10 cellular contexts compared by ENCODE assay signal in genomic region chr12:122090759-122091535, GRCh38. TPM values are rescaled to one million over a fixed set of nuclear protein-coding genes. Genes with fewer than 3 reads are reported as not detected.
A peak's percentile ranks its signal among the peaks of the same experiment; 100 is the strongest.
DNase-seq lines count a peak whose midpoint lies in the region; ATAC-seq and TF ChIP-seq lines count a peak whose summit lies in the region.
"Had no signal": no experiment of that assay in that cellular context is flagged by ENCODE, and none has a peak within 500 bp of the region (broad histone marks: within the 10 kb centered on the region; RNA-seq: fewer than 3 reads in every experiment).

No MANE protein-coding gene starts in this region.

- TF ChIP-seq CTCF in spleen (IDR thresholded peaks at IDR 0.05 in 8 of 11, conservative IDR thresholded peaks at IDR 0.05 in 3 of 11) = no peak

- no peaks in the 10 kb centered on the region for H3K27me3 Mint-ChIP-seq in activated T-helper 1 cell treated with anti-CD3 and anti-CD28 coated beads, Interleukin-12 subunit alpha, Interleukin-12 subunit beta, Interleukin-2, Interleukin-4 antibody, amounts not matched to agents 30 ng/mL and 10 ng/mL and 1 ng/mL, durations not matched to agents 14 hours and 24 hours and 36 hours (ENCODE audit: insufficient read depth)

- DNase-seq in EL = peak; percentile 76
- no peak for DNase-seq in activated T-helper 1 cell treated with anti-CD3 and anti-CD28 coated beads, Interleukin-12 subunit alpha, Interleukin-12 subunit beta, Interleukin-2, Interleukin-4 antibody, amounts not matched to agents 30 ng/mL and 10 ng/mL and 1 ng/mL, durations not matched to agents 14 hours and 24 hours and 36 hours (ENCODE audit: low spot score)
- DNase-seq in right cardiac atrium = peak in 1 of 3 donors; percentile 71
- no peak for DNase-seq in spleen
- no peak for DNase-seq in NCI-H1417 (lab: John Stamatoyannopoulos, UW)
- DNase-seq in DMS 273 (lab: John Stamatoyannopoulos, UW; ENCODE audit: unreplicated experiment) = no peak
- DNase-seq: NCI-H1436 treated with DMSO at 0.1 percent for 48 hours; stimulated activated naive CD4-positive, alpha-beta T cell treated with Interleukin-2 at 50 U/mL for 16 hours had no signal

- peak; percentile 57 to 61 for ATAC-seq in right cardiac atrium
- ATAC-seq in GM21825 (IDR thresholded peaks at IDR 0.05; ENCODE audit: unreplicated experiment) = no peak
- no peak for ATAC-seq in GM18517 (IDR thresholded peaks at IDR 0.05; ENCODE audit: unreplicated experiment)

- peaks cover 44% of the 10 kb centered on the region for H3K4me1 Mint-ChIP-seq in activated T-helper 1 cell treated with anti-CD3 and anti-CD28 coated beads, Interleukin-12 subunit alpha, Interleukin-12 subunit beta, Interleukin-2, Interleukin-4 antibody, amounts not matched to agents 30 ng/mL and 10 ng/mL and 1 ng/mL, durations not matched to agents 14 hours and 24 hours and 36 hours (ENCODE audit: low read depth)

- TF ChIP-seq POLR2A in spleen (IDR thresholded peaks at IDR 0.05) = no peak

- H3K36me3 Mint-ChIP-seq in activated T-helper 1 cell treated with anti-CD3 and anti-CD28 coated beads, Interleukin-12 subunit alpha, Interleukin-12 subunit beta, Interleukin-2, Interleukin-4 antibody, amounts not matched to agents 30 ng/mL and 10 ng/mL and 1 ng/mL, durations not matched to agents 14 hours and 24 hours and 36 hours (ENCODE audit: low read depth) = peaks cover 25% of the 10 kb centered on the region

- H3K4me3 Mint-ChIP-seq in activated T-helper 1 cell treated with anti-CD3 and anti-CD28 coated beads, Interleukin-12 subunit alpha, Interleukin-12 subunit beta, Interleukin-2, Interleukin-4 antibody, amounts not matched to agents 30 ng/mL and 10 ng/mL and 1 ng/mL, durations not matched to agents 14 hours and 24 hours and 36 hours = no peak overlapping the region

- H3K9me3 Mint-ChIP-seq in activated T-helper 1 cell treated with anti-CD3 and anti-CD28 coated beads, Interleukin-12 subunit alpha, Interleukin-12 subunit beta, Interleukin-2, Interleukin-4 antibody, amounts not matched to agents 30 ng/mL and 10 ng/mL and 1 ng/mL, durations not matched to agents 14 hours and 24 hours and 36 hours = no peaks in the 10 kb centered on the region

- H3K4me1 ChIP-seq in right cardiac atrium (ENCODE audit: control insufficient read depth, insufficient read depth, low read length) (peaks cover 30% of the 10 kb centered on the region), spleen (peaks cover 34 to 91% (median 61%) of the 10 kb centered on the region in 6 donors)

- peaks cover 0 to 33% (median 3%) of the 10 kb centered on the region in 6 donors for H3K36me3 ChIP-seq in spleen

- WGBS in right cardiac atrium = 37% methylated on average over 7 of the region's 7 CpGs
- 54 to 71% (median 65%) methylated on average over 7 of the region's 7 CpGs for WGBS in spleen, 5 donors

- intact Hi-C loops in activated T-helper 1 cell treated with anti-CD3 and anti-CD28 coated beads, Interleukin-12 subunit alpha, Interleukin-12 subunit beta, Interleukin-2, Interleukin-4 antibody, amounts not matched to agents 30 ng/mL and 10 ng/mL and 1 ng/mL, durations not matched to agents 14 hours and 24 hours and 36 hours (cut with micrococcal nuclease) = no loop called here
- intact Hi-C loops in right cardiac atrium (cut with DNase I) (no loop called here), spleen (cut with DNase I; ENCODE audit: low total_unique reads) (no loop called here)

- H3K27ac ChIP-seq in right cardiac atrium (ENCODE audit: low read length) = peak overlapping the region; percentile 46
- peak overlapping the region in 7 of 8 donors; percentile 33 to 74 (median 53) for H3K27ac ChIP-seq in spleen

- H3K4me3 ChIP-seq in right cardiac atrium (ENCODE audit: low read length) = no peak overlapping the region
- no peak overlapping the region for H3K4me3 ChIP-seq in spleen

- H3K9me3 ChIP-seq in right cardiac atrium (ENCODE audit: control insufficient read depth, low read length) = no peaks in the 10 kb centered on the region
- no peaks in the 10 kb centered on the region for H3K9me3 ChIP-seq in spleen

- H3K27ac Mint-ChIP-seq in activated T-helper 1 cell treated with anti-CD3 and anti-CD28 coated beads, Interleukin-12 subunit alpha, Interleukin-12 subunit beta, Interleukin-2, Interleukin-4 antibody, amounts not matched to agents 30 ng/mL and 10 ng/mL and 1 ng/mL, durations not matched to agents 14 hours and 24 hours and 36 hours = peak overlapping the region; percentile 35

- H3K27me3 ChIP-seq in right cardiac atrium (ENCODE audit: control insufficient read depth, insufficient read depth) (no peaks in the 10 kb centered on the region), spleen (replicated peaks in 1 of 7) (no peaks in the 10 kb centered on the region)

RNA-seq across cellular contexts. Expression of gene MLXIP, which starts 12.4 kb away (rescaled TPM):
- 59.0 and 62.1 TPM in 2 replicates for total RNA-seq in activated T-helper 1 cell treated with anti-CD3 and anti-CD28 coated beads, Interleukin-12 subunit alpha, Interleukin-12 subunit beta, Interleukin-2, Interleukin-4 antibody, amounts not matched to agents 30 ng/mL and 10 ng/mL and 1 ng/mL, durations not matched to agents 14 hours and 24 hours and 36 hours
- total RNA-seq in right cardiac atrium = 10 to 100 TPM; 28.8 to 36.0 (median 33.9) TPM
- polyA plus RNA-seq in right cardiac atrium = 26.4 TPM
- total RNA-seq in spleen = 10 to 100 TPM; 56.1 to 97.1 (median 79.7) TPM
- 10 to 100 TPM in 2 of 3 donors, 1 to 10 TPM in 1; 7.8 to 28.3 (median 11.5) TPM for polyA plus RNA-seq in spleen

Comparison
In these comparisons a context has a peak if more than half of its experiments do, and no peak if none do; other contexts are left out.
1. ATAC-seq: peak in right cardiac atrium (2 of 2); none in GM21825 (single experiment) and GM18517 (single experiment).